ENCODE assay signal across 34 cellular contexts in genomic region chr10:123585477-123586445, GRCh38.
"Had no signal": no experiment of that assay in that cellular context is flagged by ENCODE, and none has a peak within 500 bp of the region (broad histone marks: within the 10 kb centered on the region; RNA-seq: fewer than 3 reads in every experiment).

No MANE protein-coding gene starts in this region.

- H3K9me3 ChIP-seq: breast epithelium, esophagus squamous epithelium, pancreas, prostate gland, sigmoid colon, stomach, suprapubic skin, tibial artery, upper lobe of right lung had no signal

- H3K4me3 Mint-ChIP-seq: activated CD4-positive, alpha-beta memory T cell treated with anti-CD3 and anti-CD28 coated beads, Interleukin-2, amount 10 ng/mL, durations not matched to agents 7 days and 5 days; activated CD4-positive, alpha-beta T cell treated with anti-CD3 and anti-CD28 coated beads, Interleukin-2, amount 10 ng/mL, durations not matched to agents 24 days and 14 days; activated CD8-positive, alpha-beta memory T cell treated with anti-CD3 and anti-CD28 coated beads, Interleukin-2, amount 10 ng/mL, durations not matched to agents 7 days and 5 days; activated T-cell treated with anti-CD3 and anti-CD28 coated beads, Interleukin-2, amount 50 U/mL, for 72 hours; central memory CD8-positive, alpha-beta T cell; dendritic cell treated with granulocyte-macrophage colony-stimulating factor and Interleukin-4, amounts not matched to agents 40 ng/mL and 50 ng/mL, for 4 days; memory B cell; naive thymus-derived CD8-positive, alpha-beta T cell; neural crest cell; stimulated activated effector memory CD8-positive, alpha-beta T cell treated with anti-CD3 and anti-CD28 coated beads, Interleukin-12 subunit alpha, Interleukin-12 subunit beta, amount 100 ng/mL, for 72 hours; T-helper 1 cell treated with Interleukin-12 subunit alpha and Interleukin-12 subunit beta and Interleukin-4 antibody, amounts not matched to agents 30 μg/mL and 1 μg/mL, for 36 hours had no signal

- H3K9me3 Mint-ChIP-seq: activated CD4-positive, alpha-beta memory T cell treated with anti-CD3 and anti-CD28 coated beads, Interleukin-2, amount 10 ng/mL, durations not matched to agents 7 days and 5 days; activated CD4-positive, alpha-beta T cell treated with anti-CD3 and anti-CD28 coated beads, Interleukin-2, amount 10 ng/mL, durations not matched to agents 24 days and 14 days; activated naive CD4-positive, alpha-beta T cell treated with anti-CD3 and anti-CD28 coated beads, Interleukin-2, amount 50 U/mL, for 72 hours; activated T-cell treated with anti-CD3 and anti-CD28 coated beads, Interleukin-2, amount 50 U/mL, for 72 hours; central memory CD8-positive, alpha-beta T cell; dendritic cell treated with granulocyte-macrophage colony-stimulating factor and Interleukin-4, amounts not matched to agents 40 ng/mL and 50 ng/mL, for 4 days; memory B cell; naive thymus-derived CD8-positive, alpha-beta T cell; neural crest cell; stimulated activated effector memory CD8-positive, alpha-beta T cell treated with anti-CD3 and anti-CD28 coated beads, Interleukin-12 subunit alpha, Interleukin-12 subunit beta, amount 100 ng/mL, for 72 hours; T-helper 1 cell treated with Interleukin-12 subunit alpha and Interleukin-12 subunit beta and Interleukin-4 antibody, amounts not matched to agents 30 μg/mL and 1 μg/mL, for 36 hours had no signal

- H3K27ac ChIP-seq: breast epithelium, epithelial cell of prostate, esophagus squamous epithelium, pancreas, prostate gland, sigmoid colon, stomach, suprapubic skin, tibial artery, upper lobe of right lung, VCaP had no signal

- H3K36me3 Mint-ChIP-seq: activated CD8-positive, alpha-beta memory T cell treated with anti-CD3 and anti-CD28 coated beads, Interleukin-2, amount 10 ng/mL, durations not matched to agents 7 days and 5 days; activated naive CD4-positive, alpha-beta T cell treated with anti-CD3 and anti-CD28 coated beads, Interleukin-2, amount 50 U/mL, for 72 hours; memory B cell; naive thymus-derived CD8-positive, alpha-beta T cell; stimulated activated effector memory CD8-positive, alpha-beta T cell treated with anti-CD3 and anti-CD28 coated beads, Interleukin-12 subunit alpha, Interleukin-12 subunit beta, amount 100 ng/mL, for 72 hours had no signal

- H3K36me3 ChIP-seq: breast epithelium, esophagus squamous epithelium, pancreas, prostate gland, sigmoid colon, stomach, suprapubic skin, tibial artery, upper lobe of right lung had no signal

- H3K27me3 ChIP-seq: breast epithelium, sigmoid colon had no signal

- DNase-seq: activated CD4-positive, alpha-beta memory T cell treated with anti-CD3 and anti-CD28 coated beads, Interleukin-2, amount 10 ng/mL, durations not matched to agents 7 days and 5 days; activated CD4-positive, alpha-beta T cell treated with anti-CD3 and anti-CD28 coated beads, Interleukin-2, amount 10 ng/mL, durations not matched to agents 24 days and 14 days; activated CD8-positive, alpha-beta memory T cell treated with anti-CD3 and anti-CD28 coated beads, Interleukin-2, amount 10 ng/mL, durations not matched to agents 7 days and 5 days; activated naive CD4-positive, alpha-beta T cell; activated T-cell treated with anti-CD3 and anti-CD28 coated beads for 4 hours; activated T-cell treated with anti-CD3 and anti-CD28 coated beads, Interleukin-2, amount 50 U/mL, for 72 hours; effector CD4-positive, alpha-beta T cell; esophagus squamous epithelium; left cardiac atrium; midbrain; naive thymus-derived CD8-positive, alpha-beta T cell; nucleus accumbens; pancreas; retina; sigmoid colon; small intestine; stimulated activated CD4-positive, alpha-beta T cell treated with anti-CD3 and anti-CD28 coated beads, Interleukin-4, amount 100 ng/mL, for 24 hours; stomach; T-helper 9 cell; tibial artery; upper lobe of right lung had no signal

- ATAC-seq: activated CD4-positive, CD25-positive, alpha-beta regulatory T cell treated with anti-CD3 and anti-CD28 coated beads, Interleukin-2, amount 50 U/mL, for 24 hours; activated CD8-positive, alpha-beta memory T cell treated with anti-CD3 and anti-CD28 coated beads, Interleukin-2, amount 10 ng/mL, durations not matched to agents 7 days and 5 days; activated naive CD4-positive, alpha-beta T cell treated with anti-CD3 and anti-CD28 coated beads, Interleukin-2, amount 50 U/mL, for 72 hours; activated T-cell treated with anti-CD3 and anti-CD28 coated beads, Interleukin-2, amount 50 U/mL, for 72 hours; left cardiac atrium; naive thymus-derived CD8-positive, alpha-beta T cell; pancreas; stimulated activated effector memory CD8-positive, alpha-beta T cell treated with anti-CD3 and anti-CD28 coated beads, Interleukin-12 subunit alpha, Interleukin-12 subunit beta, amount 100 ng/mL, for 72 hours; upper lobe of right lung had no signal

- H3K4me3 ChIP-seq: breast epithelium, esophagus squamous epithelium, pancreas, prostate gland, sigmoid colon, stomach, suprapubic skin, tibial artery, upper lobe of right lung had no signal

- H3K4me1 Mint-ChIP-seq: activated CD4-positive, alpha-beta memory T cell treated with anti-CD3 and anti-CD28 coated beads, Interleukin-2, amount 10 ng/mL, durations not matched to agents 7 days and 5 days; activated CD4-positive, alpha-beta T cell treated with anti-CD3 and anti-CD28 coated beads, Interleukin-2, amount 10 ng/mL, durations not matched to agents 24 days and 14 days; activated CD8-positive, alpha-beta memory T cell treated with anti-CD3 and anti-CD28 coated beads, Interleukin-2, amount 10 ng/mL, durations not matched to agents 7 days and 5 days; central memory CD8-positive, alpha-beta T cell; naive thymus-derived CD8-positive, alpha-beta T cell; neural crest cell; stimulated activated effector memory CD8-positive, alpha-beta T cell treated with anti-CD3 and anti-CD28 coated beads, Interleukin-12 subunit alpha, Interleukin-12 subunit beta, amount 100 ng/mL, for 72 hours had no signal

- H3K27ac Mint-ChIP-seq: activated CD4-positive, alpha-beta memory T cell treated with anti-CD3 and anti-CD28 coated beads, Interleukin-2, amount 10 ng/mL, durations not matched to agents 7 days and 5 days; activated CD4-positive, alpha-beta T cell treated with anti-CD3 and anti-CD28 coated beads, Interleukin-2, amount 10 ng/mL, durations not matched to agents 24 days and 14 days; activated CD8-positive, alpha-beta memory T cell treated with anti-CD3 and anti-CD28 coated beads, Interleukin-2, amount 10 ng/mL, durations not matched to agents 7 days and 5 days; activated naive CD4-positive, alpha-beta T cell treated with anti-CD3 and anti-CD28 coated beads, Interleukin-2, amount 50 U/mL, for 72 hours; activated T-cell treated with anti-CD3 and anti-CD28 coated beads, Interleukin-2, amount 50 U/mL, for 72 hours; dendritic cell treated with granulocyte-macrophage colony-stimulating factor and Interleukin-4, amounts not matched to agents 40 ng/mL and 50 ng/mL, for 4 days; memory B cell; naive thymus-derived CD8-positive, alpha-beta T cell; stimulated activated effector memory CD8-positive, alpha-beta T cell treated with anti-CD3 and anti-CD28 coated beads, Interleukin-12 subunit alpha, Interleukin-12 subunit beta, amount 100 ng/mL, for 72 hours; T-helper 1 cell treated with Interleukin-12 subunit alpha and Interleukin-12 subunit beta and Interleukin-4 antibody, amounts not matched to agents 30 μg/mL and 1 μg/mL, for 36 hours had no signal

- H3K4me1 ChIP-seq: breast epithelium, prostate gland, upper lobe of right lung had no signal
